In the genomic region with DNA sequence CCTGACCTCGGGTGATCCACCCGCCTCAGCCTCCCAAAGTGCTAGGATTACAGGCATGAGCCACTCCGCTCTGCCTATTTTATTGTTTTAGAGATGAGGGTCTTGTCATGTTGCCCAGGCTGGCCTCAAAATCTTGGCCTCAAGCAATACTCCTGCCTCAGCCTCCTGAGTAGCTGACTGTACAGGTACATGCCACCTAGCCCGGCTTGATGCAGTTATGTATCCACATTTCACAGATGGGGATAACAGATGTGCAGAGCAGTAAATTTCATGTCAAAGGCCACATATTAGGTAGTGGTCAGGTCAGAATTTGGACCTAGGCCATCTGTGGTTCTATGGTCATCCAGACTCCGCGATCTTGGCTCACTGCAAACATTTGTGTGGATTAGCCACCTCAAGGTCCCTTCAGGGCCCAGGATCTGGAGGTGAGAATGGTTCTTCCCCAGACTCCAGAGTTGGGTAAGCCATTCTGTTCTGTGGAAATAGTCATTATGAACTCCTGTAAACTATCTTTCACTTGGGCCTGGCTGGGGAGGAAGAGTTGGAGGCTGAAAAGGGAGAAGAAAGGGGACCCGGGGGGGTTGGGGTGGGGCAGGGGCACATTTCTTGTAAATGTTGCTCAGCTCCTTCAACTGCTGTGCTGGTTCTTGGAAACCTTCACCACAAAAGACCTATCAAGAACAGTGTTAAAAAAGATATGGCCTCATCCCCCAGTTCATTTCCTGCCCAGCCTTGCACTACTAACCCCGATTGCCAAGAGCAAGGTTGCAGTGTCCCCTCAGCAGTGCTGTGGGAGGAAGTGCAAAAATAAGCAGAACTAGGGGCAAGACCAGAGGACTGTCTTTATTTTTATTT, we compare ENCODE assay signal across 9 cellular contexts. TPM values are rescaled to one million over a fixed set of nuclear protein-coding genes. Genes with fewer than 3 reads are reported as not detected.
A peak's percentile ranks its signal among the peaks of the same experiment; 100 is the strongest.
DNase-seq lines count a peak whose midpoint lies in the region; ATAC-seq and TF ChIP-seq lines count a peak whose summit lies in the region.
"Had no signal": no experiment of that assay in that cellular context is flagged by ENCODE, and none has a peak within 500 bp of the region (broad histone marks: within the 10 kb centered on the region; RNA-seq: fewer than 3 reads in every experiment).

No MANE protein-coding gene starts in this region.

- H3K27me3 Mint-ChIP-seq in T-helper 17 cell: no peaks in the 10 kb centered on the region
- peaks cover 9% of the 10 kb centered on the region for H3K27me3 Mint-ChIP-seq in nephron progenitor cell (ENCODE audit: low read depth, poor library complexity)

- peaks cover 9% of the 10 kb centered on the region for H3K9me3 Mint-ChIP-seq in nephron progenitor cell

- H3K9me3 ChIP-seq in T-helper 17 cell (ENCODE audit: control insufficient read depth, low read length, poor library complexity, severe bottlenecking) (no peaks in the 10 kb centered on the region), psoas muscle (no peaks in the 10 kb centered on the region)

- WGBS in psoas muscle, 3 donors: 78 to 83% (median 83%) methylated on average over 8 of the region's 8 CpGs

- H3K27ac ChIP-seq in caudate nucleus (ENCODE audit: low read depth, low read length): peak overlapping the region; percentile 31
- no peak overlapping the region for H3K27ac ChIP-seq in psoas muscle
- H3K27ac ChIP-seq: cardiac muscle cell had no signal

- no peaks in the 10 kb centered on the region for H3K27me3 ChIP-seq in GM06990 (replicated peaks; ENCODE audit: control insufficient read depth, insufficient read depth, low read length)
- peaks cover 0 to 2% (median 0%) of the 10 kb centered on the region in 3 donors for H3K27me3 ChIP-seq in psoas muscle (ENCODE audit: insufficient read depth in 3 of 3, low read length in 2 of 3)
- H3K27me3 ChIP-seq: cardiac muscle cell had no signal

- peak; percentile 39 for DNase-seq in GM06990 (ENCODE audit: extremely low read depth, insufficient read length)
- peak in 1 of 3 donors; percentile 15 for DNase-seq in T-helper 17 cell
- peak in 5 of 61 donors; percentile 1 to 13 (median 5) for DNase-seq in caudate nucleus (lab: John Stamatoyannopoulos, UW)
- DNase-seq in psoas muscle: no peak
- DNase-seq in ACHN: no peak
- DNase-seq in AG20443 (ENCODE audit: low spot score): no peak
- DNase-seq in nephron progenitor cell: no peak
- DNase-seq in COLO829 (ENCODE audit: low spot score): no peak

- H3K36me3 Mint-ChIP-seq in T-helper 17 cell (ENCODE audit: low read depth): no peaks in the 10 kb centered on the region
- H3K36me3 Mint-ChIP-seq in nephron progenitor cell (ENCODE audit: low read depth): no peaks in the 10 kb centered on the region

- no peak overlapping the region for H3K4me3 ChIP-seq in GM06990 (replicated peaks; ENCODE audit: low read depth, low read length)
- no peak overlapping the region for H3K4me3 ChIP-seq in psoas muscle
- H3K4me3 ChIP-seq: cardiac muscle cell had no signal

- H3K4me1 ChIP-seq in psoas muscle: no peaks in the 10 kb centered on the region

- intact Hi-C loops in psoas muscle (cut with DNase I): no loop called here

- ATAC-seq in T-helper 17 cell: peak; percentile 98
- peak in 3 of 4 donors; percentile 41 to 49 (median 49) for ATAC-seq in psoas muscle

- peaks cover 26% of the 10 kb centered on the region for H3K4me1 Mint-ChIP-seq in T-helper 17 cell
- H3K4me1 Mint-ChIP-seq in nephron progenitor cell: no peaks in the 10 kb centered on the region

- H3K27ac Mint-ChIP-seq in T-helper 17 cell: peak overlapping the region; percentile 92
- H3K27ac Mint-ChIP-seq in nephron progenitor cell: no peak overlapping the region

- TF ChIP-seq CTCF in GM06990 (IDR thresholded peaks at IDR 0.05; ENCODE audit: insufficient read depth, low read length, poor library complexity, severe bottlenecking): no peak
- TF ChIP-seq CTCF in psoas muscle (IDR thresholded peaks at IDR 0.05): no peak
- no peak for TF ChIP-seq CTCF in nephron progenitor cell (IDR thresholded peaks at IDR 0.05)

- H3K36me3 ChIP-seq in GM06990 (ENCODE audit: control insufficient read depth, insufficient read depth, low read length) (no peaks in the 10 kb centered on the region), psoas muscle (ENCODE audit: insufficient read depth in 1 of 2, low read depth in 1 of 2) (no peaks in the 10 kb centered on the region)
- H3K36me3 ChIP-seq: cardiac muscle cell had no signal

- in situ Hi-C loops in ACHN (cut with HindIII; ENCODE audit: low pct_ligation_motif_present, low pct_unique_long_range_greater_than_20kb, low sequenced_read_pairs): no loop called here

- peak overlapping the region; percentile 19 for H3K4me3 Mint-ChIP-seq in T-helper 17 cell
- H3K4me3 Mint-ChIP-seq in nephron progenitor cell: no peak overlapping the region

RNA-seq across cellular contexts. Expression of a gene that starts 13.0 kb away (rescaled TPM):
- total RNA-seq in T-helper 17 cell (100 to 1,000 TPM; 210 to 310 TPM), psoas muscle (10 to 100 TPM; 18.0 to 45.5 (median 32.8) TPM)
- 10 to 100 TPM in 1 of 3 donors, 1 to 10 TPM in 2; 2.8 to 16.5 (median 7.8) TPM for polyA plus RNA-seq in psoas muscle

Comparison
In these comparisons a context has a peak if more than half of its experiments do, and no peak if none do; other contexts are left out.
1. RNA of a gene that starts 13.0 kb away (total RNA-seq): 210 to 310 TPM in T-helper 17 cell; 18.0 to 45.5 TPM in psoas muscle; every median in the first group is over 4 times any median in the second.